Comparison of ENCODE assay signal across 9 cellular contexts in the genomic region with DNA sequence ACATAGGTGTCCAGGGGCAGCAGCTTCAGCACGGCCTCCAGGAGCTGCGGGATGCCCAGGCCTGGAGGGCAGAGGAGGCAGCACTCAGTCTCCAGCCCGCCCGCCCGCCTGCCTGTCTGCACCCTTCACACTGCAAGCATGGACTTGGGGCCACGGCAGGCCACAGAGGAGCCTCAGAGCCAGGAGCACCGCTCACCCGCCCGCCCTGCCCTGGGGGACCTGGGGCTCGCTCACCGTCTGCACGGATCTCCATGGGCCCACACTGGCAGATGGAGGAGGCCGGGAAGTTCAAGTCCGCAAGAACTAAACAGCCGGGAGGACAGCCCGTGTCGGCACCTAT. TPM values are rescaled to one million over a fixed set of nuclear protein-coding genes. Genes with fewer than 3 reads are reported as not detected.
DNase-seq lines count a peak whose midpoint lies in the region; ATAC-seq and TF ChIP-seq lines count a peak whose summit lies in the region.
"Had no signal": no experiment of that assay in that cellular context is flagged by ENCODE, and none has a peak within 500 bp of the region (broad histone marks: within the 10 kb centered on the region; RNA-seq: fewer than 3 reads in every experiment).

No MANE protein-coding gene starts in this region.

- peak overlapping the region; percentile 63 for H3K9ac ChIP-seq in SK-N-SH

- peaks cover 3 to 6% of the 10 kb centered on the region in 2 experiments for H3K36me3 ChIP-seq in SK-N-SH (replicated peaks in 1 of 2; ENCODE audit: control insufficient read depth in 1 of 2, insufficient read depth in 2 of 2, low read length in 1 of 2)
- peaks cover 0 to 17% of the 10 kb centered on the region in 2 donors for H3K36me3 ChIP-seq in gastroesophageal sphincter
- peaks cover 0 to 2% of the 10 kb centered on the region in 2 donors for H3K36me3 ChIP-seq in gastrocnemius medialis

- in situ Hi-C loops in gastrocnemius medialis (cut with MboI; ENCODE audit: low sequenced_read_pairs in 4 of 4): no loop called here

- TF ChIP-seq CTCF in SK-N-SH (IDR thresholded peaks at IDR 0.05) (no peak), gastroesophageal sphincter (IDR thresholded peaks at IDR 0.05) (no peak), gastrocnemius medialis (IDR thresholded peaks at IDR 0.05 in 4 of 5, conservative IDR thresholded peaks at IDR 0.05 in 1 of 5) (no peak)

- peak overlapping the region; percentile 76 for H3K4me2 ChIP-seq in SK-N-SH

- 54% methylated on average over 7 of the region's 17 CpGs for WGBS in SK-N-SH (ENCODE audit: low lambda C conversion rate)
- 0% methylated on average over 2 of the region's 17 CpGs; no CpG with 5 or more reads in 1 of the 2 donors for WGBS in gastroesophageal sphincter (ENCODE audit: low coverage in 1 of 2), 2 donors

- no peaks in the 10 kb centered on the region for H3K9me2 ChIP-seq in SK-N-SH

- POLR2A ChIA-PET in SK-N-SH (lab: Yijun Ruan, JAX): interaction anchor here (1.0 kb wide), 1 partner anchor 34 kb away, joined by 3 read pairs; no protein-coding TSS in a partner anchor

- no peaks in the 10 kb centered on the region for H3F3A ChIP-seq in SK-N-SH (replicated peaks; ENCODE audit: insufficient read depth)

- DNase-seq in SK-N-SH (no peak), gastrocnemius medialis (no peak), C1 segment of cervical spinal cord (lab: John Stamatoyannopoulos, UW) (no peak), AG08396 (ENCODE audit: low spot score) (no peak), cerebellar cortex (ENCODE audit: low spot score) (no peak), Kasumi-1 (lab: John Stamatoyannopoulos, UW) (no peak)

- no peaks in the 10 kb centered on the region for H3K9me3 ChIP-seq in SK-N-SH
- H3K9me3 ChIP-seq in gastroesophageal sphincter: no peaks in the 10 kb centered on the region
- no peaks in the 10 kb centered on the region for H3K9me3 ChIP-seq in gastrocnemius medialis

- ATAC-seq in GM19351 (IDR thresholded peaks at IDR 0.05; ENCODE audit: unreplicated experiment): peak; percentile 4
- ATAC-seq in gastroesophageal sphincter: no peak
- no peak for ATAC-seq in gastrocnemius medialis

- H3K27me3 ChIP-seq in SK-N-SH (ENCODE audit: insufficient read depth) (no peaks in the 10 kb centered on the region), gastroesophageal sphincter (peaks cover 45% of the 10 kb centered on the region), gastrocnemius medialis (peaks cover 4 to 21% (median 13%) of the 10 kb centered on the region in 3 donors)

- CTCF ChIA-PET in SK-N-SH (lab: Yijun Ruan, JAX): interaction anchor here (1.2 to 9.1 kb wide), 2 partner anchors 20 to 28 kb away, joined by 3 to 73 read pairs; a partner anchor contains a TSS

- H3K4me1 ChIP-seq in SK-N-SH (ENCODE audit: control insufficient read depth in 1 of 2, insufficient read depth in 2 of 2, low read depth in 1 of 2, low read length in 1 of 2) (peaks cover 0 to 36% of the 10 kb centered on the region in 2 experiments; a peak in 1 of 4 replicates), gastroesophageal sphincter (peaks cover 0 to 24% (median 11%) of the 10 kb centered on the region in 3 donors), gastrocnemius medialis (peaks cover 4 to 8% of the 10 kb centered on the region in 2 donors)

- TF ChIP-seq EP300 in SK-N-SH (IDR thresholded peaks at IDR 0.05; ENCODE audit: borderline replicate concordance in 1 of 2, low read depth in 1 of 2, low read length in 1 of 2): no peak
- TF ChIP-seq EP300 in gastroesophageal sphincter (IDR thresholded peaks at IDR 0.05): no peak

- no peak for TF ChIP-seq POLR2A in gastroesophageal sphincter (IDR thresholded peaks at IDR 0.05)
- TF ChIP-seq POLR2A in gastrocnemius medialis (IDR thresholded peaks at IDR 0.05): no peak

- H2AFZ ChIP-seq in SK-N-SH (ENCODE audit: low read depth): peak overlapping the region; percentile 63; the same call in 1 of the 2 replicates

- H3K79me2 ChIP-seq in SK-N-SH (ENCODE audit: insufficient read depth): no peaks in the 10 kb centered on the region

- intact Hi-C loops in gastrocnemius medialis (cut with DNase I; ENCODE audit: low total_unique reads): loop anchor here (1.0 kb wide), 1 partner anchor 43 kb away; no protein-coding TSS in a partner anchor

- H4K20me1 ChIP-seq in SK-N-SH (ENCODE audit: insufficient read depth): no peaks in the 10 kb centered on the region

- H3K27ac ChIP-seq in SK-N-SH (ENCODE audit: low read depth in 2 of 2, low read length in 1 of 2) (no peak overlapping the region; a peak in 1 of 4 replicates), gastroesophageal sphincter (peak overlapping the region in 1 of 4 donors; percentile 76), gastrocnemius medialis (no peak overlapping the region)

- no peak for TF ChIP-seq RAD21 in SK-N-SH (IDR thresholded peaks at IDR 0.05; ENCODE audit: low read length)

- H3K4me3 ChIP-seq in SK-N-SH (ENCODE audit: low read depth in 2 of 2, low read length in 1 of 2) (peak overlapping the region; percentile 58 to 59), gastroesophageal sphincter (peak overlapping the region; percentile 45 to 69), gastrocnemius medialis (peak overlapping the region; percentile 62 to 78 (median 66))

TF ChIP-seq in SK-N-SH, 30 proteins besides CTCF, POLR2A, EP300 and RAD21 (continues in another document):
- TF ChIP-seq, protein P1, sequence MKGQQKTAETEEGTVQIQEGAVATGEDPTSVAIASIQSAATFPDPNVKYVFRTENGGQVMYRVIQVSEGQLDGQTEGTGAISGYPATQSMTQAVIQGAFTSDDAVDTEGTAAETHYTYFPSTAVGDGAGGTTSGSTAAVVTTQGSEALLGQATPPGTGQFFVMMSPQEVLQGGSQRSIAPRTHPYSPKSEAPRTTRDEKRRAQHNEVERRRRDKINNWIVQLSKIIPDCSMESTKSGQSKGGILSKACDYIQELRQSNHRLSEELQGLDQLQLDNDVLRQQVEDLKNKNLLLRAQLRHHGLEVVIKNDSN (IDR thresholded peaks at IDR 0.05; ENCODE audit: borderline replicate concordance, low read depth): no peak
- TF ChIP-seq, protein P2, sequence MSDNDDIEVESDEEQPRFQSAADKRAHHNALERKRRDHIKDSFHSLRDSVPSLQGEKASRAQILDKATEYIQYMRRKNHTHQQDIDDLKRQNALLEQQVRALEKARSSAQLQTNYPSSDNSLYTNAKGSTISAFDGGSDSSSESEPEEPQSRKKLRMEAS (IDR thresholded peaks at IDR 0.05; ENCODE audit: low read depth): no peak
- TF ChIP-seq POLR2AphosphoS5 (IDR thresholded peaks at IDR 0.05; ENCODE audit: low read depth, low read length): no peak
- TF ChIP-seq, protein P3, sequence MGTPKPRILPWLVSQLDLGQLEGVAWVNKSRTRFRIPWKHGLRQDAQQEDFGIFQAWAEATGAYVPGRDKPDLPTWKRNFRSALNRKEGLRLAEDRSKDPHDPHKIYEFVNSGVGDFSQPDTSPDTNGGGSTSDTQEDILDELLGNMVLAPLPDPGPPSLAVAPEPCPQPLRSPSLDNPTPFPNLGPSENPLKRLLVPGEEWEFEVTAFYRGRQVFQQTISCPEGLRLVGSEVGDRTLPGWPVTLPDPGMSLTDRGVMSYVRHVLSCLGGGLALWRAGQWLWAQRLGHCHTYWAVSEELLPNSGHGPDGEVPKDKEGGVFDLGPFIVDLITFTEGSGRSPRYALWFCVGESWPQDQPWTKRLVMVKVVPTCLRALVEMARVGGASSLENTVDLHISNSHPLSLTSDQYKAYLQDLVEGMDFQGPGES (IDR thresholded peaks at IDR 0.05; ENCODE audit: low read depth, low read length): no peak
- TF ChIP-seq TAF1 (IDR thresholded peaks at IDR 0.05; ENCODE audit: borderline replicate concordance, low read depth, low read length): no peak
- TF ChIP-seq NFIC (IDR thresholded peaks at IDR 0.05; ENCODE audit: borderline replicate concordance): no peak
- TF ChIP-seq GATA2 (CRISPR knock-in tag; IDR thresholded peaks at IDR 0.05): no peak
- TF ChIP-seq SIN3A (IDR thresholded peaks at IDR 0.05; ENCODE audit: borderline replicate concordance, low read depth, low read length): no peak
- TF ChIP-seq YY1 (IDR thresholded peaks at IDR 0.05; ENCODE audit: low read depth): no peak

RNA-seq across cellular contexts. Expression of a gene that starts 0.9 kb away (rescaled TPM):
- polyA plus RNA-seq in SK-N-SH (2012; rRNA removed): 25.3 and 32.5 TPM in 2 replicates
- polyA plus RNA-seq in SK-N-SH (2012; cell fraction: cytosol; rRNA removed): 18.1 and 23.5 TPM in 2 replicates
- 20.0 and 23.3 TPM in 2 replicates for polyA plus RNA-seq in SK-N-SH (2012; cell fraction: nucleus; rRNA removed)
- total RNA-seq in gastroesophageal sphincter: 10 to 100 TPM in 2 of 4 donors, 1 to 10 TPM in 2; 5.4 to 15.7 (median 10.8) TPM
- total RNA-seq in gastrocnemius medialis: 1 to 10 TPM; 3.2 to 8.9 (median 5.6) TPM
- polyA plus RNA-seq: neural cell had no signal

RNA-seq across cellular contexts. Expression of a gene that starts 9.8 kb away (rescaled TPM):
- polyA plus RNA-seq in SK-N-SH (2012; rRNA removed): 1.9 and 2.3 TPM in 2 replicates
- 0.72 and 1.1 TPM in 2 replicates for polyA plus RNA-seq in SK-N-SH (2012; cell fraction: cytosol; rRNA removed)
- 0.52 and 0.54 TPM in 2 replicates for polyA plus RNA-seq in SK-N-SH (2012; cell fraction: nucleus; rRNA removed)
- total RNA-seq in gastroesophageal sphincter (not detected), gastrocnemius medialis (1 to 10 TPM in 2 of 4 donors, under 1 TPM in 1, not detected in 1; 0.59 to 1.4 (median 1.1) TPM)
- polyA plus RNA-seq: neural cell had no signal

RNA-seq across cellular contexts. Expression of a gene that starts 16.2 kb away (rescaled TPM):
- polyA plus RNA-seq in SK-N-SH (2012; rRNA removed): 72.1 and 97.8 TPM in 2 replicates
- 77.3 and 91.6 TPM in 2 replicates for polyA plus RNA-seq in SK-N-SH (2012; cell fraction: cytosol; rRNA removed)
- polyA plus RNA-seq in SK-N-SH (2012; cell fraction: nucleus; rRNA removed): 58.6 and 68.8 TPM in 2 replicates
- total RNA-seq in gastroesophageal sphincter (10 to 100 TPM; 67.7 to 81.8 (median 72.4) TPM), gastrocnemius medialis (100 to 1,000 TPM in 3 of 4 donors, 10 to 100 TPM in 1; 96.7 to 123 (median 106) TPM)

RNA-seq across cellular contexts. Expression of a gene that starts 20.2 kb away (rescaled TPM):
- polyA plus RNA-seq in SK-N-SH (2012; rRNA removed): 3.3 TPM in 2 replicates
- polyA plus RNA-seq in SK-N-SH (2012; cell fraction: cytosol; rRNA removed): 1.4 and 3.9 TPM in 2 replicates
- 1.7 and 4.5 TPM in 2 replicates for polyA plus RNA-seq in SK-N-SH (2012; cell fraction: nucleus; rRNA removed)
- 1 to 10 TPM in 2 of 4 donors, under 1 TPM in 1, not detected in 1; 0.47 to 1.5 (median 1.5) TPM for total RNA-seq in gastroesophageal sphincter
- total RNA-seq in gastrocnemius medialis: not detected

RNA-seq across cellular contexts. Expression of a gene that starts 22.1 kb away (rescaled TPM):
- 6.2 and 6.6 TPM in 2 replicates for polyA plus RNA-seq in SK-N-SH (2012; rRNA removed)
- polyA plus RNA-seq in SK-N-SH (2012; cell fraction: cytosol; rRNA removed): 3.1 and 5.0 TPM in 2 replicates
- 12.6 and 16.0 TPM in 2 replicates for polyA plus RNA-seq in SK-N-SH (2012; cell fraction: nucleus; rRNA removed)
- 10 to 100 TPM in 2 of 4 donors, 1 to 10 TPM in 2; 7.1 to 14.5 (median 9.6) TPM for total RNA-seq in gastroesophageal sphincter
- 1 to 10 TPM; 4.9 to 7.7 (median 6.7) TPM for total RNA-seq in gastrocnemius medialis
